In genomic region chr11:13883042-13883441, GRCh38 we compare ENCODE assay signal across 14 cellular contexts.
A peak's percentile ranks its signal among the peaks of the same experiment; 100 is the strongest.
DNase-seq lines count a peak whose midpoint lies in the region; ATAC-seq and TF ChIP-seq lines count a peak whose summit lies in the region.
"Had no signal": no experiment of that assay in that cellular context is flagged by ENCODE, and none has a peak within 500 bp of the region (broad histone marks: within the 10 kb centered on the region; RNA-seq: fewer than 3 reads in every experiment).

No MANE protein-coding gene starts in this region.

- H3K4me3 ChIP-seq in HEK293 (ENCODE audit: low read depth, low read length): no peak overlapping the region
- H3K4me3 ChIP-seq in neuronal stem cell (ENCODE audit: low read length in 2 of 2): no peak overlapping the region
- no peak overlapping the region for H3K4me3 ChIP-seq in tibial artery
- H3K4me3 ChIP-seq: cardiac muscle cell, esophagus squamous epithelium, vagina had no signal

- no peak overlapping the region for H2AFZ ChIP-seq in neuronal stem cell (ENCODE audit: low read length)

- H3K14ac ChIP-seq in neuronal stem cell (ENCODE audit: low read length): no peak overlapping the region

- no peak overlapping the region for H3K9ac ChIP-seq in neuronal stem cell (ENCODE audit: low read depth, low read length, poor library complexity)

- H3K27ac ChIP-seq in HEK293 (ENCODE audit: extremely low read depth, low read depth, low read length) (no peak overlapping the region), neuronal stem cell (replicated peaks; ENCODE audit: low read length) (no peak overlapping the region), tibial artery (no peak overlapping the region)
- H3K27ac ChIP-seq: cardiac muscle cell, esophagus squamous epithelium, vagina had no signal

- TF ChIP-seq CTCF in HEK293 (tag by site-specific recombination; IDR thresholded peaks at IDR 0.05): no peak
- no peak for TF ChIP-seq CTCF in tibial artery (IDR thresholded peaks at IDR 0.05)

- H3K27me3 Mint-ChIP-seq in activated CD4-positive, alpha-beta T cell treated with anti-CD3 and anti-CD28 coated beads for 36 hours: no peaks in the 10 kb centered on the region

- peak; percentile 54 for DNase-seq in activated CD4-positive, alpha-beta T cell treated with anti-CD3 and anti-CD28 coated beads for 36 hours
- DNase-seq in activated CD4-positive, alpha-beta T cell treated with anti-CD3 and anti-CD28 coated beads, Interleukin-2, amount 50 U/mL, for 4 hours: no peak
- peak; percentile 58 to 84 for DNase-seq in NCI-H187 (lab: John Stamatoyannopoulos, UW)
- no peak for DNase-seq in neuronal stem cell (ENCODE audit: low spot score)
- DNase-seq in sciatic nerve (ENCODE audit: low spot score): no peak
- DNase-seq in left lobe of liver (ENCODE audit: low spot score): no peak
- no peak for DNase-seq in tibial artery
- DNase-seq: activated CD8-positive, alpha-beta memory T cell treated with anti-CD3 and anti-CD28 coated beads, Interleukin-2, amount 50 U/mL, for 48 hours; esophagus squamous epithelium; kidney; NCI-H524 treated with DMSO at 0.1 percent for 48 hours had no signal

- no peak overlapping the region for H2BK120ac ChIP-seq in neuronal stem cell (ENCODE audit: low read depth, low read length)

- POLR2A ChIA-PET in activated CD4-positive, alpha-beta T cell treated with anti-CD3 and anti-CD28 coated beads for 36 hours (lab: Charles Lee): no interaction called here
- POLR2A ChIA-PET in HEK293 (lab: Yijun Ruan, JAX): no interaction called here

- H3K4me1 ChIP-seq in HEK293 (ENCODE audit: control insufficient read depth, insufficient read depth, low read length) (no peaks in the 10 kb centered on the region), neuronal stem cell (ENCODE audit: control insufficient read depth in 2 of 2, insufficient read depth in 1 of 2, low read depth in 1 of 2, low read length in 2 of 2) (peaks cover 0 to 2% of the 10 kb centered on the region in 2 donors), tibial artery (no peaks in the 10 kb centered on the region)
- H3K4me1 ChIP-seq: esophagus squamous epithelium, vagina had no signal

- no peak overlapping the region for H2BK12ac ChIP-seq in neuronal stem cell (ENCODE audit: low read length)

- no peak overlapping the region for H3K4me3 Mint-ChIP-seq in activated CD4-positive, alpha-beta T cell treated with anti-CD3 and anti-CD28 coated beads for 36 hours

- H3K9me3 ChIP-seq in HEK293 (ENCODE audit: control insufficient read depth, insufficient read depth, low read depth, low read length): no peaks in the 10 kb centered on the region
- H3K9me3 ChIP-seq in neuronal stem cell (replicated peaks in 1 of 2; ENCODE audit: control insufficient read depth in 2 of 2, insufficient read depth in 1 of 2, low read depth in 1 of 2, low read length in 2 of 2): no peaks in the 10 kb centered on the region
- H3K9me3 ChIP-seq in tibial artery: no peaks in the 10 kb centered on the region
- H3K9me3 ChIP-seq: esophagus squamous epithelium, vagina had no signal

- H3K79me1 ChIP-seq in neuronal stem cell (ENCODE audit: low read depth, low read length): no peaks in the 10 kb centered on the region

- no peaks in the 10 kb centered on the region for H3K36me3 Mint-ChIP-seq in activated CD4-positive, alpha-beta T cell treated with anti-CD3 and anti-CD28 coated beads for 36 hours (ENCODE audit: low read depth)

- no peak overlapping the region for H3K23ac ChIP-seq in neuronal stem cell (ENCODE audit: low read depth, low read length, poor library complexity)

- H3K18ac ChIP-seq in neuronal stem cell (ENCODE audit: low read length): no peak overlapping the region

- H3K27ac Mint-ChIP-seq in activated CD4-positive, alpha-beta T cell treated with anti-CD3 and anti-CD28 coated beads for 36 hours: no peak overlapping the region

- H4K8ac ChIP-seq in neuronal stem cell (ENCODE audit: low read depth, low read length): no peak overlapping the region

- no CpG with 5 or more reads among the region's 4 CpGs for WGBS in neuronal stem cell (ENCODE audit: extremely low coverage in 2 of 2, insufficient read length in 2 of 2, insufficient replicate concordance in 1 of 2), 2 donors

- H3K4me1 Mint-ChIP-seq in activated CD4-positive, alpha-beta T cell treated with anti-CD3 and anti-CD28 coated beads for 36 hours: peaks cover 7% of the 10 kb centered on the region

- H3K27me3 ChIP-seq in neuronal stem cell (ENCODE audit: control insufficient read depth in 3 of 3, insufficient read depth in 3 of 3, low read depth in 1 of 3, low read length in 3 of 3) (no peaks in the 10 kb centered on the region), tibial artery (no peaks in the 10 kb centered on the region)
- H3K27me3 ChIP-seq: cardiac muscle cell, vagina had no signal

- H2AK5ac ChIP-seq in neuronal stem cell (ENCODE audit: low read depth, low read length): no peak overlapping the region

- H2BK15ac ChIP-seq in neuronal stem cell (ENCODE audit: low read length): no peak overlapping the region

- CTCF ChIA-PET in activated CD4-positive, alpha-beta T cell treated with anti-CD3 and anti-CD28 coated beads for 36 hours (lab: Charles Lee): no interaction called here
- CTCF ChIA-PET in HEK293 (lab: Yijun Ruan, JAX): interaction anchor here (0.6 kb wide), 1 partner anchor 607 kb away, joined by 3 read pairs; no protein-coding TSS in a partner anchor

- intact Hi-C loops in activated CD4-positive, alpha-beta T cell treated with anti-CD3 and anti-CD28 coated beads for 36 hours (cut with DNase I, micrococcal nuclease): no loop called here
- intact Hi-C loops in sciatic nerve (cut with DNase I) (no loop called here), tibial artery (cut with DNase I; ENCODE audit: low total_unique reads) (no loop called here)

- H3K9me3 Mint-ChIP-seq in activated CD4-positive, alpha-beta T cell treated with anti-CD3 and anti-CD28 coated beads for 36 hours (ENCODE audit: low read depth): peaks cover 2% of the 10 kb centered on the region

- ATAC-seq in activated CD4-positive, alpha-beta T cell treated with anti-CD3 and anti-CD28 coated beads for 36 hours: peak; percentile 90
- ATAC-seq in sciatic nerve: no peak
- ATAC-seq in left lobe of liver: no peak

- H4K91ac ChIP-seq in neuronal stem cell (ENCODE audit: low read depth, low read length, poor library complexity): peak overlapping the region; percentile 1

- no peak overlapping the region for H3K4ac ChIP-seq in neuronal stem cell (ENCODE audit: low read length)

- H3K4me2 ChIP-seq in neuronal stem cell (ENCODE audit: insufficient read depth, low read length, poor library complexity, severe bottlenecking): no peak overlapping the region

- H3K36me3 ChIP-seq in HEK293 (ENCODE audit: control insufficient read depth in 2 of 2, insufficient read depth in 1 of 2, low read length in 2 of 2) (no peaks in the 10 kb centered on the region), neuronal stem cell (replicated peaks in 1 of 2; ENCODE audit: control insufficient read depth in 2 of 2, insufficient read depth in 2 of 2, low read length in 2 of 2) (no peaks in the 10 kb centered on the region), tibial artery (no peaks in the 10 kb centered on the region)
- H3K36me3 ChIP-seq: cardiac muscle cell, esophagus squamous epithelium, vagina had no signal

- H2BK5ac ChIP-seq in neuronal stem cell (ENCODE audit: low read length): no peak overlapping the region

TF ChIP-seq in HEK293, 187 proteins besides CTCF, POLR2A, EP300 and RAD21:
- TF ChIP-seq ZBTB1 (tag by site-specific recombination; IDR thresholded peaks at IDR 0.05): no peak
- TF ChIP-seq KLF9 (tag by site-specific recombination; IDR thresholded peaks at IDR 0.05; ENCODE audit: low read depth): peak; percentile 42; the same call in 1 of the 2 replicates
- no peak for TF ChIP-seq BCL11A (tag by site-specific recombination; IDR thresholded peaks at IDR 0.05; ENCODE audit: low read depth)

Comparison
In these comparisons a context has a peak if more than half of its experiments do, and no peak if none do; other contexts are left out.
1. DNase-seq: peak in activated CD4-positive, alpha-beta T cell treated with anti-CD3 and anti-CD28 coated beads for 36 hours (single experiment) and NCI-H187 (2 of 2); none in activated CD4-positive, alpha-beta T cell treated with anti-CD3 and anti-CD28 coated beads, Interleukin-2, amount 50 U/mL, for 4 hours (0 of 2), neuronal stem cell (single experiment), sciatic nerve (single experiment), left lobe of liver (single experiment) and tibial artery (0 of 2).